1 cellular context compared by ENCODE assay signal in genomic region chr6:143973097-143973979, GRCh38.
TF ChIP-seq lines count a peak whose summit lies in the region.

No MANE protein-coding gene starts in this region.

TF ChIP-seq in K562, 482 proteins besides CTCF, POLR2A, EP300 and RAD21:
- no peak for TF ChIP-seq NFE2 (IDR thresholded peaks at IDR 0.05; ENCODE audit: low read depth)
- TF ChIP-seq PTBP1 (IDR thresholded peaks at IDR 0.05; ENCODE audit: low read depth, low read length): peak; percentile 97
- TF ChIP-seq ELF4 (CRISPR knock-in tag; IDR thresholded peaks at IDR 0.05): 0 out of 2 replicates have a peak, but pooled peaks have one; percentile 35
- TF ChIP-seq MIER1 (IDR thresholded peaks at IDR 0.05; ENCODE audit: low read depth): peak; percentile 98
- no peak for TF ChIP-seq ZKSCAN3 (CRISPR knock-in tag; IDR thresholded peaks at IDR 0.05)
- TF ChIP-seq, protein P1, sequence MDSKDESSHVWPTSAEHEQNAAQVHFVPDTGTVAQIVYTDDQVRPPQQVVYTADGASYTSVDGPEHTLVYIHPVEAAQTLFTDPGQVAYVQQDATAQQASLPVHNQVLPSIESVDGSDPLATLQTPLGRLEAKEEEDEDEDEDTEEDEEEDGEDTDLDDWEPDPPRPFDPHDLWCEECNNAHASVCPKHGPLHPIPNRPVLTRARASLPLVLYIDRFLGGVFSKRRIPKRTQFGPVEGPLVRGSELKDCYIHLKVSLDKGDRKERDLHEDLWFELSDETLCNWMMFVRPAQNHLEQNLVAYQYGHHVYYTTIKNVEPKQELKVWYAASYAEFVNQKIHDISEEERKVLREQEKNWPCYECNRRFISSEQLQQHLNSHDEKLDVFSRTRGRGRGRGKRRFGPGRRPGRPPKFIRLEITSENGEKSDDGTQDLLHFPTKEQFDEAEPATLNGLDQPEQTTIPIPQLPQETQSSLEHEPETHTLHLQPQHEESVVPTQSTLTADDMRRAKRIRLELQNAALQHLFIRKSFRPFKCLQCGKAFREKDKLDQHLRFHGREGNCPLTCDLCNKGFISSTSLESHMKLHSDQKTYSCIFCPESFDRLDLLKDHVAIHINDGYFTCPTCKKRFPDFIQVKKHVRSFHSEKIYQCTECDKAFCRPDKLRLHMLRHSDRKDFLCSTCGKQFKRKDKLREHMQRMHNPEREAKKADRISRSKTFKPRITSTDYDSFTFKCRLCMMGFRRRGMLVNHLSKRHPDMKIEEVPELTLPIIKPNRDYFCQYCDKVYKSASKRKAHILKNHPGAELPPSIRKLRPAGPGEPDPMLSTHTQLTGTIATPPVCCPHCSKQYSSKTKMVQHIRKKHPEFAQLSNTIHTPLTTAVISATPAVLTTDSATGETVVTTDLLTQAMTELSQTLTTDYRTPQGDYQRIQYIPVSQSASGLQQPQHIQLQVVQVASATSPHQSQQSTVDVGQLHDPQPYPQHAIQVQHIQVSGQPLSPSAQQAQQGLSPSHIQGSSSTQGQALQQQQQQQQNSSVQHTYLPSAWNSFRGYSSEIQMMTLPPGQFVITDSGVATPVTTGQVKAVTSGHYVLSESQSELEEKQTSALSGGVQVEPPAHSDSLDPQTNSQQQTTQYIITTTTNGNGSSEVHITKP (IDR thresholded peaks at IDR 0.05; ENCODE audit: partially characterized antibody): peak; percentile 92
- TF ChIP-seq ZNF444 (CRISPR knock-in tag; IDR thresholded peaks at IDR 0.05): no peak
- TF ChIP-seq RBM25 (IDR thresholded peaks at IDR 0.05; ENCODE audit: low read depth, low read length, severe bottlenecking): peak; percentile 76
- TF ChIP-seq, protein P2, sequence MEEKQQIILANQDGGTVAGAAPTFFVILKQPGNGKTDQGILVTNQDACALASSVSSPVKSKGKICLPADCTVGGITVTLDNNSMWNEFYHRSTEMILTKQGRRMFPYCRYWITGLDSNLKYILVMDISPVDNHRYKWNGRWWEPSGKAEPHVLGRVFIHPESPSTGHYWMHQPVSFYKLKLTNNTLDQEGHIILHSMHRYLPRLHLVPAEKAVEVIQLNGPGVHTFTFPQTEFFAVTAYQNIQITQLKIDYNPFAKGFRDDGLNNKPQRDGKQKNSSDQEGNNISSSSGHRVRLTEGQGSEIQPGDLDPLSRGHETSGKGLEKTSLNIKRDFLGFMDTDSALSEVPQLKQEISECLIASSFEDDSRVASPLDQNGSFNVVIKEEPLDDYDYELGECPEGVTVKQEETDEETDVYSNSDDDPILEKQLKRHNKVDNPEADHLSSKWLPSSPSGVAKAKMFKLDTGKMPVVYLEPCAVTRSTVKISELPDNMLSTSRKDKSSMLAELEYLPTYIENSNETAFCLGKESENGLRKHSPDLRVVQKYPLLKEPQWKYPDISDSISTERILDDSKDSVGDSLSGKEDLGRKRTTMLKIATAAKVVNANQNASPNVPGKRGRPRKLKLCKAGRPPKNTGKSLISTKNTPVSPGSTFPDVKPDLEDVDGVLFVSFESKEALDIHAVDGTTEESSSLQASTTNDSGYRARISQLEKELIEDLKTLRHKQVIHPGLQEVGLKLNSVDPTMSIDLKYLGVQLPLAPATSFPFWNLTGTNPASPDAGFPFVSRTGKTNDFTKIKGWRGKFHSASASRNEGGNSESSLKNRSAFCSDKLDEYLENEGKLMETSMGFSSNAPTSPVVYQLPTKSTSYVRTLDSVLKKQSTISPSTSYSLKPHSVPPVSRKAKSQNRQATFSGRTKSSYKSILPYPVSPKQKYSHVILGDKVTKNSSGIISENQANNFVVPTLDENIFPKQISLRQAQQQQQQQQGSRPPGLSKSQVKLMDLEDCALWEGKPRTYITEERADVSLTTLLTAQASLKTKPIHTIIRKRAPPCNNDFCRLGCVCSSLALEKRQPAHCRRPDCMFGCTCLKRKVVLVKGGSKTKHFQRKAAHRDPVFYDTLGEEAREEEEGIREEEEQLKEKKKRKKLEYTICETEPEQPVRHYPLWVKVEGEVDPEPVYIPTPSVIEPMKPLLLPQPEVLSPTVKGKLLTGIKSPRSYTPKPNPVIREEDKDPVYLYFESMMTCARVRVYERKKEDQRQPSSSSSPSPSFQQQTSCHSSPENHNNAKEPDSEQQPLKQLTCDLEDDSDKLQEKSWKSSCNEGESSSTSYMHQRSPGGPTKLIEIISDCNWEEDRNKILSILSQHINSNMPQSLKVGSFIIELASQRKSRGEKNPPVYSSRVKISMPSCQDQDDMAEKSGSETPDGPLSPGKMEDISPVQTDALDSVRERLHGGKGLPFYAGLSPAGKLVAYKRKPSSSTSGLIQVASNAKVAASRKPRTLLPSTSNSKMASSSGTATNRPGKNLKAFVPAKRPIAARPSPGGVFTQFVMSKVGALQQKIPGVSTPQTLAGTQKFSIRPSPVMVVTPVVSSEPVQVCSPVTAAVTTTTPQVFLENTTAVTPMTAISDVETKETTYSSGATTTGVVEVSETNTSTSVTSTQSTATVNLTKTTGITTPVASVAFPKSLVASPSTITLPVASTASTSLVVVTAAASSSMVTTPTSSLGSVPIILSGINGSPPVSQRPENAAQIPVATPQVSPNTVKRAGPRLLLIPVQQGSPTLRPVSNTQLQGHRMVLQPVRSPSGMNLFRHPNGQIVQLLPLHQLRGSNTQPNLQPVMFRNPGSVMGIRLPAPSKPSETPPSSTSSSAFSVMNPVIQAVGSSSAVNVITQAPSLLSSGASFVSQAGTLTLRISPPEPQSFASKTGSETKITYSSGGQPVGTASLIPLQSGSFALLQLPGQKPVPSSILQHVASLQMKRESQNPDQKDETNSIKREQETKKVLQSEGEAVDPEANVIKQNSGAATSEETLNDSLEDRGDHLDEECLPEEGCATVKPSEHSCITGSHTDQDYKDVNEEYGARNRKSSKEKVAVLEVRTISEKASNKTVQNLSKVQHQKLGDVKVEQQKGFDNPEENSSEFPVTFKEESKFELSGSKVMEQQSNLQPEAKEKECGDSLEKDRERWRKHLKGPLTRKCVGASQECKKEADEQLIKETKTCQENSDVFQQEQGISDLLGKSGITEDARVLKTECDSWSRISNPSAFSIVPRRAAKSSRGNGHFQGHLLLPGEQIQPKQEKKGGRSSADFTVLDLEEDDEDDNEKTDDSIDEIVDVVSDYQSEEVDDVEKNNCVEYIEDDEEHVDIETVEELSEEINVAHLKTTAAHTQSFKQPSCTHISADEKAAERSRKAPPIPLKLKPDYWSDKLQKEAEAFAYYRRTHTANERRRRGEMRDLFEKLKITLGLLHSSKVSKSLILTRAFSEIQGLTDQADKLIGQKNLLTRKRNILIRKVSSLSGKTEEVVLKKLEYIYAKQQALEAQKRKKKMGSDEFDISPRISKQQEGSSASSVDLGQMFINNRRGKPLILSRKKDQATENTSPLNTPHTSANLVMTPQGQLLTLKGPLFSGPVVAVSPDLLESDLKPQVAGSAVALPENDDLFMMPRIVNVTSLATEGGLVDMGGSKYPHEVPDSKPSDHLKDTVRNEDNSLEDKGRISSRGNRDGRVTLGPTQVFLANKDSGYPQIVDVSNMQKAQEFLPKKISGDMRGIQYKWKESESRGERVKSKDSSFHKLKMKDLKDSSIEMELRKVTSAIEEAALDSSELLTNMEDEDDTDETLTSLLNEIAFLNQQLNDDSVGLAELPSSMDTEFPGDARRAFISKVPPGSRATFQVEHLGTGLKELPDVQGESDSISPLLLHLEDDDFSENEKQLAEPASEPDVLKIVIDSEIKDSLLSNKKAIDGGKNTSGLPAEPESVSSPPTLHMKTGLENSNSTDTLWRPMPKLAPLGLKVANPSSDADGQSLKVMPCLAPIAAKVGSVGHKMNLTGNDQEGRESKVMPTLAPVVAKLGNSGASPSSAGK (IDR thresholded peaks at IDR 0.05): 0 out of 2 replicates have a peak, but pooled peaks have one; percentile 8
- no peak for TF ChIP-seq ZNF253 (CRISPR knock-in tag; conservative IDR thresholded peaks at IDR 0.05)
- TF ChIP-seq FOXK2 (conservative IDR thresholded peaks at IDR 0.05 in 1 of 2, IDR thresholded peaks at IDR 0.05 in 1 of 2; ENCODE audit: low read depth in 2 of 2): 0 out of 4 replicates have a peak, but pooled peaks of 1 of the 2 experiments have one; percentile 14
- TF ChIP-seq, protein P3, sequence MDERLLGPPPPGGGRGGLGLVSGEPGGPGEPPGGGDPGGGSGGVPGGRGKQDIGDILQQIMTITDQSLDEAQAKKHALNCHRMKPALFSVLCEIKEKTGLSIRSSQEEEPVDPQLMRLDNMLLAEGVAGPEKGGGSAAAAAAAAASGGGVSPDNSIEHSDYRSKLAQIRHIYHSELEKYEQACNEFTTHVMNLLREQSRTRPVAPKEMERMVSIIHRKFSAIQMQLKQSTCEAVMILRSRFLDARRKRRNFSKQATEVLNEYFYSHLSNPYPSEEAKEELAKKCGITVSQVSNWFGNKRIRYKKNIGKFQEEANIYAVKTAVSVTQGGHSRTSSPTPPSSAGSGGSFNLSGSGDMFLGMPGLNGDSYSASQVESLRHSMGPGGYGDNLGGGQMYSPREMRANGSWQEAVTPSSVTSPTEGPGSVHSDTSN (CRISPR knock-in tag; IDR thresholded peaks at IDR 0.05; ENCODE audit: low read depth): no peak
- TF ChIP-seq, protein P3 (tag; conservative IDR thresholded peaks at IDR 0.05; ENCODE audit: low read depth): peak; percentile 38; the same call in 1 of the 2 replicates
- no peak for TF ChIP-seq ZNF121 (CRISPR knock-in tag; conservative IDR thresholded peaks at IDR 0.05)
- TF ChIP-seq DPF2 (IDR thresholded peaks at IDR 0.05): 0 out of 2 replicates have a peak, but pooled peaks have one; percentile 20
- no peak for TF ChIP-seq CXXC5 (CRISPR knock-in tag; IDR thresholded peaks at IDR 0.05)
- 0 out of 2 replicates have a peak, but pooled peaks have one; percentile 3 for TF ChIP-seq TEAD2 (tag; IDR thresholded peaks at IDR 0.05)
